ENCODE assay signal across 1 cellular context in the genomic region with DNA sequence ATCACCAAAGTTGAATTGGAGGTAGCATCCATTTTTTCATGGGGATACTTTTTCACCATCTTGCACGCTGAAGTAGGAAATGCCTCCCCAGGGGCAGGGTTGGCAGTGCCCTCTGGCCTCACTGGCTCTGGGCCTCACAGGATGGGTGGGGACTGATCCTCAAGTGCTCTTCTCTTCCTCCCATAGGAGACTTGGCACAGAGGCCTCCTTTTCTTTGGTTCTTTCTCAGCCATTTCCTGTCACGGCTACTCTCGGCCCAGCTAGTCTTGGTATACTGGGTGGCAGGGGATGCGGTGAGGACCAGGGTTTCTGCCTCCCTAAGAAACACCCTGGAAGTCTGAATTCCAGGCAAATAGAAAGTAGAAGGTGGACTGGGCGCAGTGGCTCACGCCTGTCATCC.
TF ChIP-seq lines count a peak whose summit lies in the region.

No MANE protein-coding gene starts in this region.

TF ChIP-seq in HepG2, 621 proteins besides CTCF, POLR2A, EP300 and RAD21:
- TF ChIP-seq TAF15 (IDR thresholded peaks at IDR 0.05; ENCODE audit: low read depth, low read length, poor library complexity, severe bottlenecking) (no peak), ZNF512 (CRISPR knock-in tag; IDR thresholded peaks at IDR 0.05) (no peak), ZNF644 (CRISPR knock-in tag; IDR thresholded peaks at IDR 0.05; ENCODE audit: low read depth) (no peak), SOX5 (CRISPR knock-in tag; IDR thresholded peaks at IDR 0.05; ENCODE audit: borderline replicate concordance) (no peak), SRSF9 (IDR thresholded peaks at IDR 0.05; ENCODE audit: borderline replicate concordance, insufficient read depth, low read depth, low read length, poor library complexity, severe bottlenecking) (no peak)
- TF ChIP-seq, protein P1, sequence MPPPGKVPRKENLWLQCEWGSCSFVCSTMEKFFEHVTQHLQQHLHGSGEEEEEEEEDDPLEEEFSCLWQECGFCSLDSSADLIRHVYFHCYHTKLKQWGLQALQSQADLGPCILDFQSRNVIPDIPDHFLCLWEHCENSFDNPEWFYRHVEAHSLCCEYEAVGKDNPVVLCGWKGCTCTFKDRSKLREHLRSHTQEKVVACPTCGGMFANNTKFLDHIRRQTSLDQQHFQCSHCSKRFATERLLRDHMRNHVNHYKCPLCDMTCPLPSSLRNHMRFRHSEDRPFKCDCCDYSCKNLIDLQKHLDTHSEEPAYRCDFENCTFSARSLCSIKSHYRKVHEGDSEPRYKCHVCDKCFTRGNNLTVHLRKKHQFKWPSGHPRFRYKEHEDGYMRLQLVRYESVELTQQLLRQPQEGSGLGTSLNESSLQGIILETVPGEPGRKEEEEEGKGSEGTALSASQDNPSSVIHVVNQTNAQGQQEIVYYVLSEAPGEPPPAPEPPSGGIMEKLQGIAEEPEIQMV (CRISPR knock-in tag; IDR thresholded peaks at IDR 0.05; ENCODE audit: low read depth): no peak
- TF ChIP-seq, protein P2, sequence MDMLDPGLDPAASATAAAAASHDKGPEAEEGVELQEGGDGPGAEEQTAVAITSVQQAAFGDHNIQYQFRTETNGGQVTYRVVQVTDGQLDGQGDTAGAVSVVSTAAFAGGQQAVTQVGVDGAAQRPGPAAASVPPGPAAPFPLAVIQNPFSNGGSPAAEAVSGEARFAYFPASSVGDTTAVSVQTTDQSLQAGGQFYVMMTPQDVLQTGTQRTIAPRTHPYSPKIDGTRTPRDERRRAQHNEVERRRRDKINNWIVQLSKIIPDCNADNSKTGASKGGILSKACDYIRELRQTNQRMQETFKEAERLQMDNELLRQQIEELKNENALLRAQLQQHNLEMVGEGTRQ (IDR thresholded peaks at IDR 0.05; ENCODE audit: low read depth, low read length): no peak
- TF ChIP-seq, protein P2 (CRISPR knock-in tag; IDR thresholded peaks at IDR 0.05; ENCODE audit: borderline replicate concordance): no peak
